ENCODE assay signal across 13 cellular contexts in the genomic region with DNA sequence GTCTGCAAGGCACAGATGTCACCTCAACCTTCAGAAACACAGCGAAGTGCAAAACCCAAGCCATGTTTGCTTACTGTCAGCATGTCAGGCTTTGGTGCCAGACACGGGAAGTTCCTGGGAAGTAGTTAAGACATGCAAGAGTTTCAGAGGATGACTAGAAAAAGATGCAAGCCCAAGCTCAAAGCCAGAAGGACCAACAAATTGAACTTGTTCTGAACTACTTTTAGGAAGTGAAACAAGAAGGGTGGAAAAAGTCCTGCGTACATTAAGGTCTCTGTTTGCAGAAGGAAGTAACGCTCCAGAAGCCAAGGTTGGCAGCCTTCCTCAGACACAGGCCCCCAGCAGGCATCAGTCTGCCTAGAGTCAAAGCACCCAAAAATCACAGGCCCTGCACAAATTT. TPM values are rescaled to one million over a fixed set of nuclear protein-coding genes. Genes with fewer than 3 reads are reported as not detected.
DNase-seq lines count a peak whose midpoint lies in the region; ATAC-seq, FAIRE-seq and TF ChIP-seq lines count a peak whose summit lies in the region.
"Had no signal": no experiment of that assay in that cellular context is flagged by ENCODE, and none has a peak within 500 bp of the region (broad histone marks: within the 10 kb centered on the region; RNA-seq: fewer than 3 reads in every experiment).

No MANE protein-coding gene starts in this region.

- H3K27ac ChIP-seq in CD4-positive, alpha-beta T cell (ENCODE audit: low read depth, low read length): no peak overlapping the region
- H3K27ac ChIP-seq: cardiac muscle cell had no signal

- no peaks in the 10 kb centered on the region for H3K36me3 ChIP-seq in mucosa of stomach (ENCODE audit: control insufficient read depth, insufficient read depth, low read length)
- H3K36me3 ChIP-seq: cardiac muscle cell had no signal

- ATAC-seq in CD4-positive, alpha-beta T cell (ENCODE audit: poor library complexity): no peak
- ATAC-seq in GM19452 (IDR thresholded peaks at IDR 0.05; ENCODE audit: unreplicated experiment) (peak; percentile 38), T-helper 17 cell (peak; percentile 12), HG03565 (IDR thresholded peaks at IDR 0.05; ENCODE audit: unreplicated experiment) (no peak), HG02981 (IDR thresholded peaks at IDR 0.05; ENCODE audit: unreplicated experiment) (no peak), HG03571 (IDR thresholded peaks at IDR 0.05; ENCODE audit: unreplicated experiment) (no peak)

- no peak for DNase-seq in CD4-positive, alpha-beta T cell
- DNase-seq in T-helper 17 cell: no peak
- DNase-seq in RCC 7860 (ENCODE audit: low spot score): no peak
- DNase-seq: HFFc6; NCI-H1048; stimulated activated CD4-positive, alpha-beta T cell treated with anti-CD3 and anti-CD28 coated beads, Interleukin-4, amount 100 ng/mL, for 1 hour had no signal

- CTCF ChIA-PET in CD4-positive, alpha-beta T cell (lab: Charles Lee): no interaction called here

- no peaks in the 10 kb centered on the region for H3K9me3 ChIP-seq in CD4-positive, alpha-beta T cell (ENCODE audit: control insufficient read depth, low read length)
- H3K9me3 ChIP-seq in T-helper 17 cell (ENCODE audit: control insufficient read depth, low read length, poor library complexity, severe bottlenecking) (no peaks in the 10 kb centered on the region), mucosa of stomach (ENCODE audit: control insufficient read depth, low read length) (no peaks in the 10 kb centered on the region)

- peaks cover 30% of the 10 kb centered on the region for H3K36me3 Mint-ChIP-seq in CD4-positive, alpha-beta T cell (ENCODE audit: low read depth)
- H3K36me3 Mint-ChIP-seq in T-helper 17 cell (ENCODE audit: low read depth): no peaks in the 10 kb centered on the region

- H3K4me1 ChIP-seq in mucosa of stomach (ENCODE audit: control insufficient read depth, insufficient read depth, low read length): peaks cover 53% of the 10 kb centered on the region

- peak overlapping the region; percentile 27 for H3K4me3 Mint-ChIP-seq in CD4-positive, alpha-beta T cell
- no peak overlapping the region for H3K4me3 Mint-ChIP-seq in T-helper 17 cell

- no peaks in the 10 kb centered on the region for H3K9me3 Mint-ChIP-seq in CD4-positive, alpha-beta T cell
- H3K9me3 Mint-ChIP-seq: HFFc6 had no signal

- peaks cover 72% of the 10 kb centered on the region for H3K4me1 Mint-ChIP-seq in CD4-positive, alpha-beta T cell (ENCODE audit: low read depth)
- H3K4me1 Mint-ChIP-seq in T-helper 17 cell: peaks cover 50% of the 10 kb centered on the region

- peak overlapping the region; percentile 85 for H3K27ac Mint-ChIP-seq in CD4-positive, alpha-beta T cell
- peak overlapping the region; percentile 90 for H3K27ac Mint-ChIP-seq in T-helper 17 cell
- H3K27ac Mint-ChIP-seq: HFFc6 had no signal

- POLR2A ChIA-PET in CD4-positive, alpha-beta T cell (lab: Charles Lee): interaction anchor here (0.9 kb wide), 1 partner anchor 108 kb away, joined by 4 read pairs; no protein-coding TSS in a partner anchor

- intact Hi-C loops in CD4-positive, alpha-beta T cell (cut with DNase I, micrococcal nuclease): loop anchor here in 1 of 2 experiments (5.0 to 10.0 kb wide), 3 partner anchors 118 to 452 kb away; partner anchors contain the start of genes ASCC2, EWSR1, RHBDD3 and UQCR10

- no peaks in the 10 kb centered on the region for H3K27me3 ChIP-seq in CD4-positive, alpha-beta T cell (ENCODE audit: control insufficient read depth, insufficient read depth, low read length)
- no peaks in the 10 kb centered on the region for H3K27me3 ChIP-seq in mucosa of stomach (ENCODE audit: control insufficient read depth, insufficient read depth, low read length)
- H3K27me3 ChIP-seq: cardiac muscle cell had no signal

- no peaks in the 10 kb centered on the region for H3K27me3 Mint-ChIP-seq in CD4-positive, alpha-beta T cell
- H3K27me3 Mint-ChIP-seq in T-helper 17 cell: no peaks in the 10 kb centered on the region

- FAIRE-seq in RCC 7860 (lab: Jason Lieb, UNC): no peak

- H3K9ac ChIP-seq in mucosa of stomach (ENCODE audit: low read length): peak overlapping the region; percentile 44

- no peak for TF ChIP-seq CTCF in CD4-positive, alpha-beta T cell (IDR thresholded peaks at IDR 0.05)

- no peak overlapping the region for H3K4me3 ChIP-seq in mucosa of stomach (ENCODE audit: low read length)
- H3K4me3 ChIP-seq: cardiac muscle cell had no signal

RNA-seq across cellular contexts. Expression of gene AP1B1, which starts 2.6 kb away (rescaled TPM):
- 10 to 100 TPM; 25.6 to 26.4 TPM for total RNA-seq in CD4-positive, alpha-beta T cell
- 10 to 100 TPM; 41.2 to 42.8 TPM for total RNA-seq in T-helper 17 cell

RNA-seq across cellular contexts. Expression of gene RFPL1, which starts 52.6 kb away (rescaled TPM):
- not detected for total RNA-seq in CD4-positive, alpha-beta T cell
- total RNA-seq in T-helper 17 cell: not detected
- total RNA-seq: cardiac muscle cell, HFFc6, kidney epithelial cell had no signal

Comparison
In these comparisons a context has a peak if more than half of its experiments do, and no peak if none do; other contexts are left out.
1. ATAC-seq: peak in GM19452 (single experiment) and T-helper 17 cell (single experiment); none in CD4-positive, alpha-beta T cell (single experiment), HG03565 (single experiment), HG02981 (single experiment) and HG03571 (single experiment).